In the genomic region with DNA sequence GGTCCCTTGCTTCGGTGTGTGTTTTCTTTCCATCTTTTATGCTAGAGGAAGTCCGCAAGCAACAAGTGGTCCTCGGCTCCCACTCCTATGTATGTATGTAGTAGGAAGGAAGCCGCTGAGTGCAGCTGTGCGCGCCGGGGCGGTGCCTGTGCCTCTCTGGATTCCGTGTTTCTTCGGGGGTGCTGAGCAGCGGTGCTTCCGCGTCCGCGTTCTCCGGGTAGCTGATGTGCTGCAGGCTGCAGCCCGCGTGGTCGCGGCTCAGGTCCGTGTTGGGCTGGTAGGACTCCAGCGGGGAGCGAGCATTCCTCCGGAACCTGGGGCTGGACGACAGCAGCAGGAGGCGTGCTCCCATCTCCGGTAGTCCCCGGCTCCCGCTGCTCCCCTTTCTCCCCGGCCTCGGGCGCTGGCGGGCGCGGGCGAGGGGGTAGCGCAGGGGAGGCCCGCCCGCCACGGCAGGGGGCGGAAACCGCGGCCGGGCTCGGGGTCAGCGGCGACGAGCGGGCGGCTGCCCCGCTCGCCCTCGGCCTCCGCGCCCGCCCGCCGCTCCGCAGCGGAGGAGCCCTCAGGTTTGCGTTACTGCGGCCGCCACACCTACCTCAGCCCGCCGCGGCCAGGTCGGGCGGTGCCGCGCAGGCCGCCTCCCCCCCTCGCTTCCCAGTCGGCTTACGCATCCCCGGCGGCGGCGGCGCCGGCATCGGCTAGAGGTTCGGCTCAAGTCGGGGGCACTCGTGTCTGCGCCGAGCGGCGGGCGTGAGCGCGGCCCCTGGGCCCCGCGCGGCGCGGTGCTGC, we compare ENCODE assay signal across 8 cellular contexts. TPM values are rescaled to one million over a fixed set of nuclear protein-coding genes. Genes with fewer than 3 reads are reported as not detected.
DNase-seq lines count a peak whose midpoint lies in the region; ATAC-seq, FAIRE-seq and TF ChIP-seq lines count a peak whose summit lies in the region.

No MANE protein-coding gene starts in this region.

- no peaks in the 10 kb centered on the region for H3K9me3 ChIP-seq in breast epithelium

- no peaks in the 10 kb centered on the region for H3K36me3 ChIP-seq in breast epithelium
- H3K36me3 ChIP-seq in kidney epithelial cell (ENCODE audit: control insufficient read depth, insufficient read depth, low read length) = no peaks in the 10 kb centered on the region

- H3K27me3 ChIP-seq in breast epithelium (no peaks in the 10 kb centered on the region), kidney epithelial cell (ENCODE audit: control insufficient read depth, insufficient read depth, low read length) (no peaks in the 10 kb centered on the region)

- H3K27ac ChIP-seq in VCaP (peak overlapping the region; percentile 96), breast epithelium (peak overlapping the region; percentile 83)

- no peak for FAIRE-seq in D721Med (lab: Jason Lieb, UNC)

- DNase-seq in NCI-H1105 (lab: John Stamatoyannopoulos, UW) (peak; percentile 73), breast epithelium (ENCODE audit: low spot score in 2 of 2) (no peak), kidney epithelial cell (ENCODE audit: low read depth) (no peak), D721Med (ENCODE audit: insufficient read length, low spot score) (no peak)
- DNase-seq in stimulated activated CD4-positive, alpha-beta T cell treated with anti-CD3 and anti-CD28 coated beads, Interleukin-1b, Interleukin-23, amount 100 ng/mL, for 1 hour (ENCODE audit: low read depth in 2 of 2) = peak; percentile 29 to 31

- intact Hi-C loops in breast epithelium (cut with DNase I; ENCODE audit: low total_unique reads) = no loop called here

- no peak for TF ChIP-seq POLR2A in breast epithelium (IDR thresholded peaks at IDR 0.05)

- H3K4me3 ChIP-seq in breast epithelium (peak overlapping the region; percentile 61 to 94 (median 91)), kidney epithelial cell (ENCODE audit: low read depth, low read length) (peak overlapping the region; percentile 85)

- H3K4me1 ChIP-seq in breast epithelium = peaks cover 0 to 8% of the 10 kb centered on the region in 2 donors

- TF ChIP-seq CTCF in VCaP (conservative IDR thresholded peaks at IDR 0.05) (no peak), breast epithelium (IDR thresholded peaks at IDR 0.05) (no peak), kidney epithelial cell (IDR thresholded peaks at IDR 0.05; ENCODE audit: insufficient read depth, low read length, poor library complexity, severe bottlenecking) (no peak), D721Med (IDR thresholded peaks at IDR 0.05; ENCODE audit: insufficient read depth, missing control alignments) (no peak)

- ATAC-seq in GM18508 (IDR thresholded peaks at IDR 0.05; ENCODE audit: insufficient read depth, unreplicated experiment) (peak; percentile 23), HG02678 (IDR thresholded peaks at IDR 0.05; ENCODE audit: unreplicated experiment) (peak; percentile 52)

RNA-seq across cellular contexts. Expression of a gene that starts 0.5 kb away (rescaled TPM):
- total RNA-seq in breast epithelium = 1 to 10 TPM in 2 of 3 donors, under 1 TPM in 1; 0.48 to 2.3 (median 2.0) TPM
- 0.34 and 0.50 TPM in 2 replicates for total RNA-seq in kidney epithelial cell

RNA-seq across cellular contexts. Expression of a gene that starts 0.7 kb away (rescaled TPM):
- total RNA-seq in breast epithelium (10 to 100 TPM in 2 of 3 donors, 1 to 10 TPM in 1; 7.0 to 13.8 (median 11.9) TPM), kidney epithelial cell (7.0 and 8.1 TPM in 2 replicates)

Comparison
In these comparisons a context has a peak if more than half of its experiments do, and no peak if none do; other contexts are left out.
1. DNase-seq: peak in NCI-H1105 (single experiment) and stimulated activated CD4-positive, alpha-beta T cell treated with anti-CD3 and anti-CD28 coated beads, Interleukin-1b, Interleukin-23, amount 100 ng/mL, for 1 hour (2 of 2); none in breast epithelium (0 of 2), kidney epithelial cell (single experiment) and D721Med (single experiment).